8 cellular contexts compared by ENCODE assay signal in genomic region chr17:7354262-7354781, GRCh38. TPM values are rescaled to one million over a fixed set of nuclear protein-coding genes. Genes with fewer than 3 reads are reported as not detected.
DNase-seq lines count a peak whose midpoint lies in the region; ATAC-seq and TF ChIP-seq lines count a peak whose summit lies in the region.

No MANE protein-coding gene starts in this region.

- peak overlapping the region; percentile 100 for H3K27ac ChIP-seq in epithelial cell of prostate
- H3K27ac ChIP-seq in heart left ventricle, result peak overlapping the region in 3 of 12 donors; percentile 34 to 47 (median 37)

- no peak for ATAC-seq in heart left ventricle

- WGBS in heart left ventricle, 4 donors, result 78 to 91% (median 82%) methylated on average over 6 to 8 of the region's 8 CpGs

- H3K36me3 ChIP-seq in heart left ventricle, result no peaks in the 10 kb centered on the region

- DNase-seq in NCI-H2227 (lab: John Stamatoyannopoulos, UW; ENCODE audit: unreplicated experiment), result peak; percentile 11
- DNase-seq in NCI-H2227 treated with DMSO at 0.1 percent for 48 hours (lab: John Stamatoyannopoulos, UW), result no peak
- peak; percentile 23 for DNase-seq in RPMI7951 (ENCODE audit: low read depth)
- peak; percentile 100 for DNase-seq in epithelial cell of prostate (ENCODE audit: low read depth, low spot score)
- peak; percentile 54 for DNase-seq in skeletal muscle cell (ENCODE audit: low read depth)
- no peak for DNase-seq in hippocampal formation (lab: John Stamatoyannopoulos, UW)
- no peak for DNase-seq in heart left ventricle
- DNase-seq in KG1 (lab: John Stamatoyannopoulos, UW), result no peak

- intact Hi-C loops in heart left ventricle (cut with DNase I), result loop anchor here in 9 of 10 donors (2.0 to 10.0 kb wide), 16 partner anchors 48 to 330 kb away; partner anchors contain the start of genes MPDU1 (in 3 of the 9), POLR2A (in 3 of the 9), SENP3 (in 3 of the 9) and SLC35G6 (in 3 of the 9)

- no peak overlapping the region for H3K4me3 ChIP-seq in skeletal muscle cell (ENCODE audit: low read depth, low read length)
- H3K4me3 ChIP-seq in heart left ventricle, result no peak overlapping the region

- TF ChIP-seq CTCF in heart left ventricle (IDR thresholded peaks at IDR 0.05), result no peak

- peaks cover 0 to 60% (median 36%) of the 10 kb centered on the region in 12 donors for H3K4me1 ChIP-seq in heart left ventricle

- no peaks in the 10 kb centered on the region for H3K27me3 ChIP-seq in heart left ventricle

- no peak for TF ChIP-seq POLR2A in heart left ventricle (IDR thresholded peaks at IDR 0.05)

- H3K9me3 ChIP-seq in heart left ventricle, result no peaks in the 10 kb centered on the region

RNA-seq across cellular contexts. Expression of gene TMEM95, which starts 0.6 kb away (rescaled TPM):
- not detected in 2 replicates for total RNA-seq in RPMI7951 (2014; rRNA removed; shearing (Covaris generic))
- total RNA-seq in heart left ventricle, result not detected
- not detected for polyA plus RNA-seq in heart left ventricle

RNA-seq across cellular contexts. Expression of gene KCTD11, which starts 2.4 kb away (rescaled TPM):
- 3.4 and 5.1 TPM in 2 replicates for total RNA-seq in RPMI7951 (2014; rRNA removed; shearing (Covaris generic))
- 1 to 10 TPM; 3.4 to 9.0 (median 5.9) TPM for total RNA-seq in heart left ventricle
- polyA plus RNA-seq in heart left ventricle, result 1 to 10 TPM; 6.4 to 9.6 TPM

RNA-seq across cellular contexts. Expression of gene ACAP1, which starts 18.0 kb away (rescaled TPM):
- 0.12 and 0.20 TPM in 2 replicates for total RNA-seq in RPMI7951 (2014; rRNA removed; shearing (Covaris generic))
- total RNA-seq in heart left ventricle, result 10 to 100 TPM in 5 of 9 donors, 1 to 10 TPM in 3, under 1 TPM in 1; 0.88 to 24.2 (median 16.4) TPM
- polyA plus RNA-seq in heart left ventricle, result 1 to 10 TPM; 2.6 to 6.1 TPM

RNA-seq across cellular contexts. Expression of gene NEURL4, which starts 25.2 kb away (rescaled TPM):
- 3.5 and 4.8 TPM in 2 replicates for total RNA-seq in RPMI7951 (2014; rRNA removed; shearing (Covaris generic))
- total RNA-seq in heart left ventricle, result 10 to 100 TPM; 13.6 to 39.2 (median 27.6) TPM
- 10 to 100 TPM; 23.0 to 29.6 TPM for polyA plus RNA-seq in heart left ventricle

RNA-seq across cellular contexts. Expression of gene TNK1, which starts 26.6 kb away (rescaled TPM):
- total RNA-seq in RPMI7951 (2014; rRNA removed; shearing (Covaris generic)), result 0.60 and 0.78 TPM in 2 replicates
- total RNA-seq in heart left ventricle, result 1 to 10 TPM; 1.4 to 6.2 (median 2.2) TPM
- 1 to 10 TPM; 1.8 to 2.1 TPM for polyA plus RNA-seq in heart left ventricle

Comparison
In these comparisons a context has a peak if more than half of its experiments do, and no peak if none do; other contexts are left out.
1. DNase-seq: peak in NCI-H2227 (single experiment), RPMI7951 (single experiment), epithelial cell of prostate (single experiment) and skeletal muscle cell (single experiment); none in NCI-H2227 treated with DMSO at 0.1 percent for 48 hours (single experiment), hippocampal formation (0 of 2), heart left ventricle (0 of 5) and KG1 (single experiment).